ENCODE assay signal across 31 cellular contexts in the genomic region with DNA sequence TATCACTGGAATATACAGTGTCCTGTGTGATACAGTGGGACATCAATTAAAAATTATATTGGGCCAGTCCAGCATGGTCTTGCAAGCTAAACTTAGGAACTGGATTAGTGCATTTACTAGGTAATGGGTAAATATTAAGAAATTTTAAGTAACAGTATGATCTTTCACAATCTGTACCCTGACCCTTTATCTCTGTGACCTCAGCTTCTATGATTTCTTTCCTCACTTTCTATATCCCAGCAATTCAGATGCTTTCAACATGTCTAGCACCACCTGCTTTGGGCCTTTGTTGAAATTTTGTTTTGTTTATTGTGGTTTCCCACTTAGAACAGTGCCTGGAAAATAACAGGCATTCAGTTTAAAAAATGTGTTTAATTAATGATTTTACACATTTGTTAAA.
"Had no signal": no experiment of that assay in that cellular context is flagged by ENCODE, and none has a peak within 500 bp of the region (broad histone marks: within the 10 kb centered on the region; RNA-seq: fewer than 3 reads in every experiment).

No MANE protein-coding gene starts in this region.

- H3K4me1 ChIP-seq: adrenal gland, ascending aorta, breast epithelium, colonic mucosa, esophagus squamous epithelium, gastrocnemius medialis had no signal

- DNase-seq: activated B cell treated with CpG ODN at 0.5 μM for 24 hours; activated CD4-positive, alpha-beta T cell treated with anti-CD3 and anti-CD28 coated beads for 48 hours; activated CD4-positive, alpha-beta T cell treated with anti-CD3 and anti-CD28 coated beads, Interleukin-2, amount 50 U/mL, for 1 hour; activated CD4-positive, alpha-beta T cell treated with anti-CD3 and anti-CD28 coated beads, Interleukin-2, amount 50 U/mL, for 48 hours; activated CD8-positive, alpha-beta memory T cell treated with anti-CD3 and anti-CD28 coated beads for 24 hours; activated CD8-positive, alpha-beta T cell treated with anti-CD3 and anti-CD28 coated beads for 36 hours; activated effector memory CD4-positive, alpha-beta T cell treated with anti-CD3 and anti-CD28 coated beads, Interleukin-2, amount 50 U/mL, for 16 hours; activated naive CD4-positive, alpha-beta T cell treated with anti-CD3 and anti-CD28 coated beads for 36 hours; activated naive CD8-positive, alpha-beta T cell treated with anti-CD3 and anti-CD28 coated beads for 36 hours; activated naive CD8-positive, alpha-beta T cell treated with anti-CD3 and anti-CD28 coated beads, Interleukin-2, amount 50 U/mL, for 24 hours; activated T-cell treated with anti-CD3 and anti-CD28 coated beads, Interleukin-2, amount 50 U/mL, for 4 hours; adrenal gland; central memory CD4-positive, alpha-beta T cell; cerebellar nuclear complex; colonic mucosa; effector CD8-positive, alpha-beta T cell; esophagus squamous epithelium; foreskin fibroblast; gastrocnemius medialis; glutamatergic neuron; T-helper 1 cell; T-helper 17 cell; T1000; WERI-Rb-1 had no signal

- ATAC-seq: activated CD4-positive, CD25-positive, alpha-beta regulatory T cell treated with anti-CD3 and anti-CD28 coated beads, Interleukin-2, amount 50 U/mL, for 24 hours; activated CD8-positive, alpha-beta T cell treated with anti-CD3 and anti-CD28 coated beads for 36 hours; activated naive CD8-positive, alpha-beta T cell treated with anti-CD3 and anti-CD28 coated beads, Interleukin-2, amount 50 U/mL, for 24 hours; activated T-cell treated with anti-CD3 and anti-CD28 coated beads, Interleukin-2, amount 50 U/mL, for 4 hours; gastrocnemius medialis; T-helper 17 cell had no signal

- H3K27ac ChIP-seq: adrenal gland, ascending aorta, breast epithelium, cardiac muscle cell, colonic mucosa, epithelial cell of prostate, esophagus squamous epithelium, gastrocnemius medialis, WERI-Rb-1 had no signal

- FAIRE-seq: endometrium, endothelial cell of umbilical vein had no signal

- H3K4me3 ChIP-seq: adrenal gland, ascending aorta, breast epithelium, cardiac muscle cell, colonic mucosa, esophagus squamous epithelium, gastrocnemius medialis had no signal

- H3K36me3 ChIP-seq: adrenal gland, ascending aorta, breast epithelium, cardiac muscle cell, colonic mucosa, esophagus squamous epithelium, gastrocnemius medialis, WERI-Rb-1 had no signal

- H3K9me3 ChIP-seq: adrenal gland, ascending aorta, breast epithelium, colonic mucosa, esophagus squamous epithelium, gastrocnemius medialis had no signal

- H3K27me3 ChIP-seq: adrenal gland, ascending aorta, breast epithelium, cardiac muscle cell, colonic mucosa, esophagus squamous epithelium, gastrocnemius medialis had no signal
